Comparison of ENCODE assay signal across 8 cellular contexts in the genomic region with DNA sequence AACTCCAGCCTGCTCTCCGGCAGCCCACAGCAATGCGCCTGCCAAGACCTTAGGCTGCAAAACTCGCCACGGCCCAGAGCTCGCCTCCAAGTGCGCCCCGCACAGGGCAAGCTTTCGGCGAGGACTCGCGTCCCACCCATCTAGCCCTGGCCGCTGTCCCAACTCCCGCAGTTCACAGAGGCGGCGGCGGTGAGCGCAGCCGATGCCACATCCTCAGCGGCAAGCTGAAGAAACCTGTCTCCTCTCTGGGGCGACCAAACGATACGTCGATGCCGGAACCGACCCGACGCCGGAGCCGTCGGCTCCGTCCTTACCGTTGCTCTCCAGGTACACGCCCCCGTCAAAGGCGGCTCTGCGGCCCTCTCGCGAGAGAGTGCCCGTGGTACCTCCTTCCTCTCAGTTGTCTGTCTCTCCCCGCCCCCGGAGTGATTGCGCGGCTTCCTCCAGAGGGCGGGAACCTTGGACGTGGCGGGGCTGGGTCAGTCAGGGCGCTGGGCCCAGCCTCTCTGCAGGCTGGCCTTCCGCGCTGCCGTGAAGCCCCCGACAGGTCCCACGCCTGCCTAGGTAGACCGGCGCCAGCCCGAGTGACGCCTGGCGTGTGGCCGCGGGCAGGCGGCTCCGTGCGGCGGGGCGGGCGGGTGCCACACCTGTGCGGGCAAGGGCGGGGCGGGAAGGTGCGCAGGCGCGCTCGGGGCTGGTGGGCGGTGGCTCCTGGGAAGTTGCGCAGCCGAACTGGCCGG. TPM values are rescaled to one million over a fixed set of nuclear protein-coding genes. Genes with fewer than 3 reads are reported as not detected.
DNase-seq lines count a peak whose midpoint lies in the region; ATAC-seq and TF ChIP-seq lines count a peak whose summit lies in the region.

No MANE protein-coding gene starts in this region.

- no peaks in the 10 kb centered on the region for H3K9me3 Mint-ChIP-seq in CD8-positive, alpha-beta T cell
- no peaks in the 10 kb centered on the region for H3K9me3 Mint-ChIP-seq in activated CD4-positive, alpha-beta memory T cell treated with anti-CD3 and anti-CD28 coated beads for 36 hours

- H3K4me3 Mint-ChIP-seq in CD8-positive, alpha-beta T cell = peak overlapping the region; percentile 98
- peak overlapping the region; percentile 95 for H3K4me3 Mint-ChIP-seq in activated CD4-positive, alpha-beta memory T cell treated with anti-CD3 and anti-CD28 coated beads for 36 hours

- TF ChIP-seq POLR2A in right lobe of liver (IDR thresholded peaks at IDR 0.05) = peak; percentile 91

- H3K4me1 Mint-ChIP-seq in CD8-positive, alpha-beta T cell (ENCODE audit: low read depth) = peaks cover 65% of the 10 kb centered on the region
- peaks cover 50% of the 10 kb centered on the region for H3K4me1 Mint-ChIP-seq in activated CD4-positive, alpha-beta memory T cell treated with anti-CD3 and anti-CD28 coated beads for 36 hours (ENCODE audit: low read depth)

- peak overlapping the region; percentile 92 for H3K27ac ChIP-seq in CD8-positive, alpha-beta T cell (ENCODE audit: low read depth, low read length)
- H3K27ac ChIP-seq in dorsolateral prefrontal cortex = peak overlapping the region; percentile 69 to 99 (median 92)
- peak overlapping the region; percentile 90 to 96 (median 94) for H3K27ac ChIP-seq in right lobe of liver

- peaks cover 17% of the 10 kb centered on the region for H3K36me3 Mint-ChIP-seq in CD8-positive, alpha-beta T cell
- H3K36me3 Mint-ChIP-seq in activated CD4-positive, alpha-beta memory T cell treated with anti-CD3 and anti-CD28 coated beads for 36 hours = peaks cover 5% of the 10 kb centered on the region

- no peaks in the 10 kb centered on the region for H3K36me3 ChIP-seq in CD8-positive, alpha-beta T cell (ENCODE audit: insufficient read depth, low read length)
- H3K36me3 ChIP-seq in right lobe of liver = no peaks in the 10 kb centered on the region

- CTCF ChIA-PET in CD8-positive, alpha-beta T cell (lab: Charles Lee) = interaction anchor here (0.7 to 1.3 kb wide), 5 partner anchors 10 to 423 kb away, joined by 3 to 6 read pairs (median 3); a partner anchor contains a TSS
- CTCF ChIA-PET in activated CD4-positive, alpha-beta memory T cell treated with anti-CD3 and anti-CD28 coated beads for 36 hours (lab: Charles Lee) = interaction anchor here (0.6 to 1.6 kb wide), 8 partner anchors 9 to 158 kb away, joined by 3 to 7 read pairs (median 4); a partner anchor contains a TSS

- H3K4me3 ChIP-seq in CD8-positive, alpha-beta T cell (ENCODE audit: low read depth, low read length) = peak overlapping the region; percentile 91
- H3K4me3 ChIP-seq in dorsolateral prefrontal cortex (peak overlapping the region; percentile 62 to 97 (median 88)), right lobe of liver (peak overlapping the region; percentile 50 to 76 (median 76))

- no peaks in the 10 kb centered on the region for H3K27me3 ChIP-seq in CD8-positive, alpha-beta T cell (ENCODE audit: insufficient read depth, low read length)
- H3K27me3 ChIP-seq in dorsolateral prefrontal cortex (no peaks in the 10 kb centered on the region), right lobe of liver (no peaks in the 10 kb centered on the region)

- WGBS in right lobe of liver (ENCODE audit: insufficient coverage, low coverage, low lambda C conversion rate, missing lambda C conversion rate) = 0% methylated on average over 7 of the region's 76 CpGs

- peaks cover 41% of the 10 kb centered on the region for H3K4me1 ChIP-seq in CD8-positive, alpha-beta T cell (ENCODE audit: insufficient read depth, low read length)
- H3K4me1 ChIP-seq in right lobe of liver = peaks cover 0 to 24% (median 0%) of the 10 kb centered on the region in 4 donors

- intact Hi-C loops in CD8-positive, alpha-beta T cell (cut with DNase I, micrococcal nuclease) = loop anchor here (1.0 to 10.0 kb wide), 20 partner anchors 37 to 1071 kb away; a partner anchor contains a TSS
- intact Hi-C loops in activated CD4-positive, alpha-beta memory T cell treated with anti-CD3 and anti-CD28 coated beads for 36 hours (cut with micrococcal nuclease) = loop anchor here (1.0 to 10.0 kb wide), 13 partner anchors 37 to 1211 kb away; a partner anchor contains a TSS
- intact Hi-C loops in dorsolateral prefrontal cortex (cut with DNase I) (loop anchor here (2.0 to 5.0 kb wide), 3 partner anchors 101 to 276 kb away; a partner anchor contains a TSS), right lobe of liver (cut with DNase I) (no loop called here)

- H3K9me3 ChIP-seq in CD8-positive, alpha-beta T cell (ENCODE audit: low read length) = no peaks in the 10 kb centered on the region
- no peaks in the 10 kb centered on the region for H3K9me3 ChIP-seq in right lobe of liver

- DNase-seq in CD8-positive, alpha-beta T cell = peak; percentile 92 to 98 (median 95)
- DNase-seq in NCI-H774 (lab: John Stamatoyannopoulos, UW) (peak; percentile 84), dorsolateral prefrontal cortex (peak; percentile 74 to 96 (median 92)), right lobe of liver (peak; percentile 98 to 99 (median 99))
- DNase-seq in activated CD4-positive, alpha-beta memory T cell treated with anti-CD3 and anti-CD28 coated beads for 36 hours = peak; percentile 98
- peak; percentile 96 for DNase-seq in stimulated activated CD4-positive, alpha-beta T cell treated with anti-CD3 and anti-CD28 coated beads, Interleukin-4, amount 100 ng/mL, for 24 hours

- no peak for TF ChIP-seq CTCF in CD8-positive, alpha-beta T cell (IDR thresholded peaks at IDR 0.05)
- TF ChIP-seq CTCF in dorsolateral prefrontal cortex (IDR thresholded peaks at IDR 0.05 in 54 of 56, conservative IDR thresholded peaks at IDR 0.05 in 2 of 56; ENCODE audit: low read depth in 1 of 56, partially characterized antibody in 56 of 56) (peak in 24 of 56 donors; percentile 1 to 47 (median 16)), right lobe of liver (IDR thresholded peaks at IDR 0.05) (no peak)

- peak; percentile 86 for ATAC-seq in CD8-positive, alpha-beta T cell
- peak; percentile 90 for ATAC-seq in GM19452 (IDR thresholded peaks at IDR 0.05; ENCODE audit: unreplicated experiment)
- peak; percentile 67 for ATAC-seq in HG03575 (IDR thresholded peaks at IDR 0.05; ENCODE audit: extremely low read depth, insufficient number of reproducible peaks, low FRiP score, unreplicated experiment)
- peak; percentile 83 to 91 (median 88) for ATAC-seq in right lobe of liver

- no peaks in the 10 kb centered on the region for H3K27me3 Mint-ChIP-seq in CD8-positive, alpha-beta T cell (ENCODE audit: low read depth)
- H3K27me3 Mint-ChIP-seq in activated CD4-positive, alpha-beta memory T cell treated with anti-CD3 and anti-CD28 coated beads for 36 hours = no peaks in the 10 kb centered on the region

- POLR2A ChIA-PET in CD8-positive, alpha-beta T cell (lab: Charles Lee) = interaction anchor here (0.6 to 2.5 kb wide), 13 partner anchors 9 to 437 kb away, joined by 3 to 25 read pairs (median 4); a partner anchor contains a TSS
- POLR2A ChIA-PET in activated CD4-positive, alpha-beta memory T cell treated with anti-CD3 and anti-CD28 coated beads for 36 hours (lab: Charles Lee) = interaction anchor here (0.9 to 2.5 kb wide), 8 partner anchors 9 to 438 kb away, joined by 3 to 23 read pairs (median 3); a partner anchor contains a TSS

- H3K27ac Mint-ChIP-seq in CD8-positive, alpha-beta T cell = peak overlapping the region; percentile 99
- H3K27ac Mint-ChIP-seq in activated CD4-positive, alpha-beta memory T cell treated with anti-CD3 and anti-CD28 coated beads for 36 hours = peak overlapping the region; percentile 97

RNA-seq across cellular contexts. Expression of a gene that starts 0.4 kb away (rescaled TPM):
- 10 to 100 TPM; 20.6 to 22.0 TPM for total RNA-seq in CD8-positive, alpha-beta T cell
- total RNA-seq in activated CD4-positive, alpha-beta memory T cell treated with anti-CD3 and anti-CD28 coated beads for 36 hours = 1 to 10 TPM; 5.5 to 5.7 TPM
- total RNA-seq in dorsolateral prefrontal cortex (10 to 100 TPM in 5 of 120 experiments, 1 to 10 TPM in 115; 4.8 to 11.6 (median 8.2) TPM), right lobe of liver (10 to 100 TPM; 10.9 to 15.1 (median 12.1) TPM)

Comparison
In these comparisons a context has a peak if more than half of its experiments do, and no peak if none do; other contexts are left out.
1. Peak in every context shown above with its lines: DNase-seq, ATAC-seq, H3K4me3 ChIP-seq and H3K27ac ChIP-seq.
2. intact Hi-C loops: an anchor here in CD8-positive, alpha-beta T cell (1.0 to 10.0 kb wide), activated CD4-positive, alpha-beta memory T cell treated with anti-CD3 and anti-CD28 coated beads for 36 hours (1.0 to 10.0 kb wide) and dorsolateral prefrontal cortex (2.0 to 5.0 kb wide); none called in right lobe of liver.